ENCODE assay signal across 7 cellular contexts in the genomic region with DNA sequence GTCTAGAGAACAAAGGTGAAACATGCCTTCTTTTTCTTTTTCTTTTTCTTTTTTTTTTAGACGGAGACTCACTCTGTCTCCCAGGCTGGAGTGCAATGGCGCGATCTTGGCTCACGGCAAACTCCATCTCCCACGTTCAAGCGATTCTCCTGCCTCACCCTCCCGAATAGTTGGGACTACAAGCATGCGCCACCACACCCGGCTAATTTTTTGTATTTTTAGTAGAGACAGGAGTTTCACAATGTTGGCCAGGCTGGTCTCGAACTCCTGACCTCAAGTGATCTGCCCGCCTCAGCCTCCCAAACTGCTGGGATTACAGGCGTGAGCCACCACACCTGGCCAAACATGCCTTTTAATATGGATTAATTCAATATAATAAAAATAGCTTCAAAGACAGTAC. TPM values are rescaled to one million over a fixed set of nuclear protein-coding genes. Genes with fewer than 3 reads are reported as not detected.
DNase-seq lines count a peak whose midpoint lies in the region; ATAC-seq and TF ChIP-seq lines count a peak whose summit lies in the region.
"Not testable (repeated sequence)": the region's sequence is repeated elsewhere in the genome, so short reads cannot be mapped to it uniquely, and the experiment has no call there.

No MANE protein-coding gene starts in this region.

- peaks cover 53% of the 10 kb centered on the region for H3K4me1 Mint-ChIP-seq in activated CD8-positive, alpha-beta T cell treated with anti-CD3 and anti-CD28 coated beads, Interleukin-2, amount 10 ng/mL, durations not matched to agents 7 days and 5 days (ENCODE audit: low read depth)
- peaks cover 24% of the 10 kb centered on the region for H3K4me1 Mint-ChIP-seq in nephron
- H3K4me1 Mint-ChIP-seq in stimulated activated naive CD8-positive, alpha-beta T cell treated with anti-CD3 and anti-CD28 coated beads, Interleukin-15, Interleukin-2, amounts not matched to agents 100 ng/mL and 50 ng/mL, for 24 hours (ENCODE audit: low read depth), result peaks cover 80% of the 10 kb centered on the region

- peaks cover 40% of the 10 kb centered on the region for H3K36me3 Mint-ChIP-seq in activated CD8-positive, alpha-beta T cell treated with anti-CD3 and anti-CD28 coated beads, Interleukin-2, amount 10 ng/mL, durations not matched to agents 7 days and 5 days (ENCODE audit: low read depth)
- H3K36me3 Mint-ChIP-seq in nephron (ENCODE audit: low read depth), result peaks cover 18% of the 10 kb centered on the region
- H3K36me3 Mint-ChIP-seq in stimulated activated naive CD8-positive, alpha-beta T cell treated with anti-CD3 and anti-CD28 coated beads, Interleukin-15, Interleukin-2, amounts not matched to agents 100 ng/mL and 50 ng/mL, for 24 hours (ENCODE audit: low read depth), result peaks cover 41% of the 10 kb centered on the region

- H3K9me3 ChIP-seq in SJCRH30 (replicated peaks); adipocyte (ENCODE audit: control insufficient read depth, low read length); esophagus squamous epithelium: not testable (repeated sequence)

- H3K27ac ChIP-seq in SJCRH30 (peak overlapping the region; percentile 51; the same call in 1 of the 2 replicates), esophagus squamous epithelium (peak overlapping the region; percentile 39 to 80 (median 66))

- not testable (repeated sequence) for H3K27me3 ChIP-seq in SJCRH30; adipocyte (replicated peaks; ENCODE audit: control insufficient read depth, insufficient read depth, low read length); esophagus squamous epithelium

- peak overlapping the region; percentile 78 for H3K27ac Mint-ChIP-seq in activated CD8-positive, alpha-beta T cell treated with anti-CD3 and anti-CD28 coated beads, Interleukin-2, amount 10 ng/mL, durations not matched to agents 7 days and 5 days
- H3K27ac Mint-ChIP-seq in nephron, result peak overlapping the region; percentile 82 to 95 (median 94)
- H3K27ac Mint-ChIP-seq in stimulated activated naive CD8-positive, alpha-beta T cell treated with anti-CD3 and anti-CD28 coated beads, Interleukin-15, Interleukin-2, amounts not matched to agents 100 ng/mL and 50 ng/mL, for 24 hours, result peak overlapping the region; percentile 100

- peak; percentile 33 for DNase-seq in H4 (ENCODE audit: low spot score)
- DNase-seq in SJCRH30; activated CD8-positive, alpha-beta T cell treated with anti-CD3 and anti-CD28 coated beads, Interleukin-2, amount 10 ng/mL, durations not matched to agents 7 days and 5 days; adipocyte (ENCODE audit: low read depth); esophagus squamous epithelium (lab: John Stamatoyannopoulos, UW): not testable (repeated sequence)

- H3K4me3 ChIP-seq in SJCRH30, esophagus squamous epithelium: not testable (repeated sequence)
- H3K4me3 ChIP-seq in adipocyte (ENCODE audit: low read length), result peak overlapping the region; percentile 46

- intact Hi-C loops in esophagus squamous epithelium (cut with DNase I), result not testable (repeated sequence)

- peak overlapping the region; percentile 18 for H3K4me3 Mint-ChIP-seq in activated CD8-positive, alpha-beta T cell treated with anti-CD3 and anti-CD28 coated beads, Interleukin-2, amount 10 ng/mL, durations not matched to agents 7 days and 5 days
- not testable (repeated sequence) for H3K4me3 Mint-ChIP-seq in nephron
- peak overlapping the region; percentile 63 for H3K4me3 Mint-ChIP-seq in stimulated activated naive CD8-positive, alpha-beta T cell treated with anti-CD3 and anti-CD28 coated beads, Interleukin-15, Interleukin-2, amounts not matched to agents 100 ng/mL and 50 ng/mL, for 24 hours

- not testable (repeated sequence) for H3K9me3 Mint-ChIP-seq in activated CD8-positive, alpha-beta T cell treated with anti-CD3 and anti-CD28 coated beads, Interleukin-2, amount 10 ng/mL, durations not matched to agents 7 days and 5 days (ENCODE audit: insufficient read depth); nephron; stimulated activated naive CD8-positive, alpha-beta T cell treated with anti-CD3 and anti-CD28 coated beads, Interleukin-15, Interleukin-2, amounts not matched to agents 100 ng/mL and 50 ng/mL, for 24 hours

- TF ChIP-seq POLR2A in esophagus squamous epithelium (IDR thresholded peaks at IDR 0.05), result not testable (repeated sequence)

- not testable (repeated sequence) for H3K27me3 Mint-ChIP-seq in activated CD8-positive, alpha-beta T cell treated with anti-CD3 and anti-CD28 coated beads, Interleukin-2, amount 10 ng/mL, durations not matched to agents 7 days and 5 days (ENCODE audit: low read depth); nephron (ENCODE audit: low read depth); stimulated activated naive CD8-positive, alpha-beta T cell treated with anti-CD3 and anti-CD28 coated beads, Interleukin-15, Interleukin-2, amounts not matched to agents 100 ng/mL and 50 ng/mL, for 24 hours

- CTCF ChIA-PET in activated CD8-positive, alpha-beta T cell treated with anti-CD3 and anti-CD28 coated beads, Interleukin-2, amount 10 ng/mL, durations not matched to agents 7 days and 5 days (lab: Charles Lee), result interaction anchor here (0.6 to 5.1 kb wide), 10 partner anchors 8 to 134 kb away, joined by 3 to 102 read pairs (median 32); no protein-coding TSS in a partner anchor

- H3K9ac ChIP-seq in adipocyte (ENCODE audit: low read length), result peak overlapping the region; percentile 91

- H3K4me1 ChIP-seq in SJCRH30 (peaks cover 32% of the 10 kb centered on the region), adipocyte (ENCODE audit: control insufficient read depth, insufficient read depth, low read length) (peaks cover 47% of the 10 kb centered on the region), esophagus squamous epithelium (peaks cover 0 to 38% (median 23%) of the 10 kb centered on the region in 3 donors)

- H3K36me3 ChIP-seq in SJCRH30; adipocyte (ENCODE audit: control insufficient read depth, insufficient read depth, low read length, severe bottlenecking): not testable (repeated sequence)
- H3K36me3 ChIP-seq in esophagus squamous epithelium, result peaks cover 0 to 21% (median 0%) of the 10 kb centered on the region in 3 donors

- POLR2A ChIA-PET in activated CD8-positive, alpha-beta T cell treated with anti-CD3 and anti-CD28 coated beads, Interleukin-2, amount 10 ng/mL, durations not matched to agents 7 days and 5 days (lab: Charles Lee), result interaction anchor here (0.6 to 8.4 kb wide), 13 partner anchors 9 to 210 kb away, joined by 3 to 178 read pairs (median 6); a partner anchor contains a TSS

- not testable (repeated sequence) for TF ChIP-seq CTCF in esophagus squamous epithelium (IDR thresholded peaks at IDR 0.05); nephron (IDR thresholded peaks at IDR 0.05; ENCODE audit: unreplicated experiment in 3 of 3)

- ATAC-seq in activated CD8-positive, alpha-beta T cell treated with anti-CD3 and anti-CD28 coated beads, Interleukin-2, amount 10 ng/mL, durations not matched to agents 7 days and 5 days, result not testable (repeated sequence)

- 68 to 69% methylated on average over 12 of the region's 12 CpGs for WGBS in esophagus squamous epithelium, 2 donors

RNA-seq across cellular contexts. Expression of a gene that starts 47.6 kb away (rescaled TPM):
- total RNA-seq in H4 (2014; rRNA removed; shearing (Covaris generic)), result 224 and 239 TPM in 2 replicates
- total RNA-seq in SJCRH30 (2014; rRNA removed; shearing (Covaris generic)), result 44.5 and 46.5 TPM in 2 replicates
- 100 to 1,000 TPM; 122 to 123 TPM for total RNA-seq in activated CD8-positive, alpha-beta T cell treated with anti-CD3 and anti-CD28 coated beads, Interleukin-2, amount 10 ng/mL, durations not matched to agents 7 days and 5 days
- total RNA-seq in esophagus squamous epithelium, result 100 to 1,000 TPM; 132 to 363 (median 141) TPM

RNA-seq across cellular contexts. Expression of a gene that starts 47.8 kb away (rescaled TPM):
- total RNA-seq in H4 (2014; rRNA removed; shearing (Covaris generic)), result 39.9 and 52.3 TPM in 2 replicates
- total RNA-seq in SJCRH30 (2014; rRNA removed; shearing (Covaris generic)), result 30.4 and 31.9 TPM in 2 replicates
- total RNA-seq in activated CD8-positive, alpha-beta T cell treated with anti-CD3 and anti-CD28 coated beads, Interleukin-2, amount 10 ng/mL, durations not matched to agents 7 days and 5 days, result 10 to 100 TPM; 21.5 to 24.7 TPM
- 10 to 100 TPM; 27.2 to 31.7 (median 30.9) TPM for total RNA-seq in esophagus squamous epithelium
